ENCODE assay signal across 2 cellular contexts in the genomic region with DNA sequence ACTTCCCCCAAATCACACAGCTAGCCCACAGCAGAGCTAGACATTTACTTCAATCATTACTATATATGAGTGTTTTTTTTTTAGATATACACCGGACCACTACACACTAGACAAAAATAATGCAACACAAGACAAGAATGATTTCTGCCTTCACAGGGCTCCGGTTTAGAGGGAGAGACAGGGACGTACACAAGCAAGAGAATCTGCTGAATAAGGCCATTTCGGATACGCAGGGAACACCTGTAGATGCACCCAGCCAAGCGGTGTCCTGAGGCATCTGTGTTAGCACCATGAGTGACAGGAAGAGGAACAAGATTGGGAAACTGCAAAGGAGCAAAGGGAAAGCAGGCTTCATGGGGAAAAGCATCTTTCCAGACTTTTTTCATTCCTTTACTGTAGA.
TF ChIP-seq lines count a peak whose summit lies in the region.

No MANE protein-coding gene starts in this region.

TF ChIP-seq in A549, 52 proteins besides CTCF, POLR2A, EP300 and RAD21:
- TF ChIP-seq PHF8 (IDR thresholded peaks at IDR 0.05; ENCODE audit: borderline replicate concordance, low read depth) (no peak), MAFK (IDR thresholded peaks at IDR 0.05; ENCODE audit: partially characterized antibody) (peak; percentile 14)

TF ChIP-seq in GM23338, 12 proteins besides CTCF, POLR2A, EP300 and RAD21:
- TF ChIP-seq JUNB (IDR thresholded peaks at IDR 0.05; ENCODE audit: unreplicated experiment) (no peak), STAT1 (IDR thresholded peaks at IDR 0.05; ENCODE audit: unreplicated experiment) (no peak), ZNF331 (CRISPR knock-in tag; IDR thresholded peaks at IDR 0.05; ENCODE audit: low read depth) (no peak), CREB1 (CRISPR knock-in tag; IDR thresholded peaks at IDR 0.05; ENCODE audit: low read depth) (no peak), NANOG (IDR thresholded peaks at IDR 0.05; ENCODE audit: borderline replicate concordance) (no peak), EZH2phosphoT487 (IDR thresholded peaks at IDR 0.05; ENCODE audit: unreplicated experiment) (no peak)
- TF ChIP-seq, protein P1, sequence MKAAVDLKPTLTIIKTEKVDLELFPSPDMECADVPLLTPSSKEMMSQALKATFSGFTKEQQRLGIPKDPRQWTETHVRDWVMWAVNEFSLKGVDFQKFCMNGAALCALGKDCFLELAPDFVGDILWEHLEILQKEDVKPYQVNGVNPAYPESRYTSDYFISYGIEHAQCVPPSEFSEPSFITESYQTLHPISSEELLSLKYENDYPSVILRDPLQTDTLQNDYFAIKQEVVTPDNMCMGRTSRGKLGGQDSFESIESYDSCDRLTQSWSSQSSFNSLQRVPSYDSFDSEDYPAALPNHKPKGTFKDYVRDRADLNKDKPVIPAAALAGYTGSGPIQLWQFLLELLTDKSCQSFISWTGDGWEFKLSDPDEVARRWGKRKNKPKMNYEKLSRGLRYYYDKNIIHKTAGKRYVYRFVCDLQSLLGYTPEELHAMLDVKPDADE (IDR thresholded peaks at IDR 0.05): no peak
TF ChIP-seq in GM23338: peak in this region for 0.
